In genomic region chr13:46100191-46100877, GRCh38 we compare ENCODE assay signal across 1 cellular context.
TF ChIP-seq lines count a peak whose summit lies in the region.

No MANE protein-coding gene starts in this region.

TF ChIP-seq in GM23338, 12 proteins besides CTCF, POLR2A, EP300 and RAD21 (continued from another document):
- no peak for TF ChIP-seq ZNF462 (CRISPR knock-in tag; IDR thresholded peaks at IDR 0.05)
- TF ChIP-seq, protein P1, sequence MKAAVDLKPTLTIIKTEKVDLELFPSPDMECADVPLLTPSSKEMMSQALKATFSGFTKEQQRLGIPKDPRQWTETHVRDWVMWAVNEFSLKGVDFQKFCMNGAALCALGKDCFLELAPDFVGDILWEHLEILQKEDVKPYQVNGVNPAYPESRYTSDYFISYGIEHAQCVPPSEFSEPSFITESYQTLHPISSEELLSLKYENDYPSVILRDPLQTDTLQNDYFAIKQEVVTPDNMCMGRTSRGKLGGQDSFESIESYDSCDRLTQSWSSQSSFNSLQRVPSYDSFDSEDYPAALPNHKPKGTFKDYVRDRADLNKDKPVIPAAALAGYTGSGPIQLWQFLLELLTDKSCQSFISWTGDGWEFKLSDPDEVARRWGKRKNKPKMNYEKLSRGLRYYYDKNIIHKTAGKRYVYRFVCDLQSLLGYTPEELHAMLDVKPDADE (IDR thresholded peaks at IDR 0.05), result no peak
- no peak for TF ChIP-seq EZH2phosphoT487 (IDR thresholded peaks at IDR 0.05; ENCODE audit: unreplicated experiment)
- no peak for TF ChIP-seq JUNB (IDR thresholded peaks at IDR 0.05; ENCODE audit: unreplicated experiment)
